Comparison of ENCODE assay signal across 9 cellular contexts in genomic region chr10:21292763-21293517, GRCh38.
DNase-seq lines count a peak whose midpoint lies in the region; ATAC-seq and TF ChIP-seq lines count a peak whose summit lies in the region.
"Had no signal": no experiment of that assay in that cellular context is flagged by ENCODE, and none has a peak within 500 bp of the region (broad histone marks: within the 10 kb centered on the region; RNA-seq: fewer than 3 reads in every experiment).

No MANE protein-coding gene starts in this region.

- no peaks in the 10 kb centered on the region for H3K36me3 ChIP-seq in kidney epithelial cell (ENCODE audit: control insufficient read depth, insufficient read depth, low read length)

- H3K36me3 Mint-ChIP-seq in activated T-cell treated with anti-CD3 and anti-CD28 coated beads, Interleukin-2, amount 50 U/mL, for 72 hours (ENCODE audit: insufficient read depth in 2 of 2), result no peaks in the 10 kb centered on the region
- H3K36me3 Mint-ChIP-seq in activated T-helper 2 cell treated with anti-CD3 and anti-CD28 coated beads, Interferon-gamma antibody, Interleukin-2, Interleukin-4, amounts not matched to agents 10 μg/mL and 5 μg/mL and 100 μg/mL, durations not matched to agents 14 hours and 24 hours and 36 hours (ENCODE audit: low read depth), result no peaks in the 10 kb centered on the region
- H3K36me3 Mint-ChIP-seq in activated CD4-positive, alpha-beta T cell treated with anti-CD3 and anti-CD28 coated beads, Interleukin-2, amount 10 ng/mL, durations not matched to agents 7 days and 5 days (ENCODE audit: low read depth), result no peaks in the 10 kb centered on the region
- H3K36me3 Mint-ChIP-seq in effector memory CD8-positive, alpha-beta T cell (ENCODE audit: insufficient read depth), result no peaks in the 10 kb centered on the region

- intact Hi-C loops in activated T-helper 2 cell treated with anti-CD3 and anti-CD28 coated beads, Interferon-gamma antibody, Interleukin-2, Interleukin-4, amounts not matched to agents 10 μg/mL and 5 μg/mL and 100 μg/mL, durations not matched to agents 14 hours and 24 hours and 36 hours (cut with micrococcal nuclease), result no loop called here

- peak overlapping the region; percentile 30 to 32 for H3K4me3 Mint-ChIP-seq in activated T-cell treated with anti-CD3 and anti-CD28 coated beads, Interleukin-2, amount 50 U/mL, for 72 hours
- H3K4me3 Mint-ChIP-seq in activated T-helper 2 cell treated with anti-CD3 and anti-CD28 coated beads, Interferon-gamma antibody, Interleukin-2, Interleukin-4, amounts not matched to agents 10 μg/mL and 5 μg/mL and 100 μg/mL, durations not matched to agents 14 hours and 24 hours and 36 hours (ENCODE audit: low read depth), result no peak overlapping the region
- no peak overlapping the region for H3K4me3 Mint-ChIP-seq in activated CD4-positive, alpha-beta T cell treated with anti-CD3 and anti-CD28 coated beads, Interleukin-2, amount 10 ng/mL, durations not matched to agents 7 days and 5 days
- H3K4me3 Mint-ChIP-seq in effector memory CD8-positive, alpha-beta T cell, result no peak overlapping the region

- no peaks in the 10 kb centered on the region for H3K4me1 Mint-ChIP-seq in activated T-cell treated with anti-CD3 and anti-CD28 coated beads, Interleukin-2, amount 50 U/mL, for 72 hours (ENCODE audit: low read depth)
- no peaks in the 10 kb centered on the region for H3K4me1 Mint-ChIP-seq in activated T-helper 2 cell treated with anti-CD3 and anti-CD28 coated beads, Interferon-gamma antibody, Interleukin-2, Interleukin-4, amounts not matched to agents 10 μg/mL and 5 μg/mL and 100 μg/mL, durations not matched to agents 14 hours and 24 hours and 36 hours (ENCODE audit: low read depth)
- H3K4me1 Mint-ChIP-seq in activated CD4-positive, alpha-beta T cell treated with anti-CD3 and anti-CD28 coated beads, Interleukin-2, amount 10 ng/mL, durations not matched to agents 7 days and 5 days, result no peaks in the 10 kb centered on the region
- peaks cover 0 to 4% of the 10 kb centered on the region in 2 donors for H3K4me1 Mint-ChIP-seq in effector memory CD8-positive, alpha-beta T cell (ENCODE audit: low read depth in 2 of 2)

- TF ChIP-seq CTCF in cardiac fibroblast (IDR thresholded peaks at IDR 0.05; ENCODE audit: low read depth, low read length), result no peak
- TF ChIP-seq CTCF in kidney epithelial cell (IDR thresholded peaks at IDR 0.05; ENCODE audit: insufficient read depth, low read length, poor library complexity, severe bottlenecking), result no peak

- no peak overlapping the region for H3K27ac Mint-ChIP-seq in activated T-cell treated with anti-CD3 and anti-CD28 coated beads, Interleukin-2, amount 50 U/mL, for 72 hours
- no peak overlapping the region for H3K27ac Mint-ChIP-seq in activated T-helper 2 cell treated with anti-CD3 and anti-CD28 coated beads, Interferon-gamma antibody, Interleukin-2, Interleukin-4, amounts not matched to agents 10 μg/mL and 5 μg/mL and 100 μg/mL, durations not matched to agents 14 hours and 24 hours and 36 hours
- H3K27ac Mint-ChIP-seq in activated CD4-positive, alpha-beta T cell treated with anti-CD3 and anti-CD28 coated beads, Interleukin-2, amount 10 ng/mL, durations not matched to agents 7 days and 5 days, result no peak overlapping the region
- H3K27ac Mint-ChIP-seq in effector memory CD8-positive, alpha-beta T cell, result no peak overlapping the region

- CTCF ChIA-PET in activated CD4-positive, alpha-beta T cell treated with anti-CD3 and anti-CD28 coated beads, Interleukin-2, amount 10 ng/mL, durations not matched to agents 7 days and 5 days (lab: Charles Lee), result no interaction called here

- no peak for ATAC-seq in activated T-cell treated with anti-CD3 and anti-CD28 coated beads, Interleukin-2, amount 50 U/mL, for 72 hours (replicated peaks in 1 of 2)
- no peak for ATAC-seq in effector memory CD8-positive, alpha-beta T cell (replicated peaks)

- H3K27me3 ChIP-seq in kidney epithelial cell (ENCODE audit: control insufficient read depth, insufficient read depth, low read length), result no peaks in the 10 kb centered on the region

- H3K9me3 Mint-ChIP-seq in activated T-cell treated with anti-CD3 and anti-CD28 coated beads, Interleukin-2, amount 50 U/mL, for 72 hours, result no peaks in the 10 kb centered on the region
- H3K9me3 Mint-ChIP-seq in activated T-helper 2 cell treated with anti-CD3 and anti-CD28 coated beads, Interferon-gamma antibody, Interleukin-2, Interleukin-4, amounts not matched to agents 10 μg/mL and 5 μg/mL and 100 μg/mL, durations not matched to agents 14 hours and 24 hours and 36 hours, result no peaks in the 10 kb centered on the region
- H3K9me3 Mint-ChIP-seq in activated CD4-positive, alpha-beta T cell treated with anti-CD3 and anti-CD28 coated beads, Interleukin-2, amount 10 ng/mL, durations not matched to agents 7 days and 5 days, result no peaks in the 10 kb centered on the region
- H3K9me3 Mint-ChIP-seq in effector memory CD8-positive, alpha-beta T cell, result no peaks in the 10 kb centered on the region

- peaks cover 25% of the 10 kb centered on the region for H3K27me3 Mint-ChIP-seq in activated T-cell treated with anti-CD3 and anti-CD28 coated beads, Interleukin-2, amount 50 U/mL, for 72 hours (ENCODE audit: low read depth)
- H3K27me3 Mint-ChIP-seq in activated T-helper 2 cell treated with anti-CD3 and anti-CD28 coated beads, Interferon-gamma antibody, Interleukin-2, Interleukin-4, amounts not matched to agents 10 μg/mL and 5 μg/mL and 100 μg/mL, durations not matched to agents 14 hours and 24 hours and 36 hours (ENCODE audit: low read depth), result peaks cover 21% of the 10 kb centered on the region
- H3K27me3 Mint-ChIP-seq in activated CD4-positive, alpha-beta T cell treated with anti-CD3 and anti-CD28 coated beads, Interleukin-2, amount 10 ng/mL, durations not matched to agents 7 days and 5 days, result peaks cover 28% of the 10 kb centered on the region
- peaks cover 36 to 58% of the 10 kb centered on the region in 2 donors for H3K27me3 Mint-ChIP-seq in effector memory CD8-positive, alpha-beta T cell

- H3K4me3 ChIP-seq in cardiac fibroblast (replicated peaks in 1 of 2; ENCODE audit: low read depth in 2 of 2, low read length in 2 of 2), result peak overlapping the region; percentile 9 to 11
- H3K4me3 ChIP-seq in kidney epithelial cell (ENCODE audit: low read depth, low read length), result no peak overlapping the region

- no peak for DNase-seq in activated T-cell treated with anti-CD3 and anti-CD28 coated beads, Interleukin-2, amount 50 U/mL, for 72 hours
- no peak for DNase-seq in activated T-cell treated with anti-CD3 and anti-CD28 coated beads, Interleukin-2, amount 50 U/mL, for 48 hours
- DNase-seq in cardiac fibroblast (ENCODE audit: low read depth in 2 of 2), result peak; percentile 98 to 99
- DNase-seq in kidney epithelial cell (ENCODE audit: low read depth), result peak; percentile 96
- DNase-seq in superior temporal gyrus (ENCODE audit: extremely low spot score), result peak; percentile 62
- no peak for DNase-seq in activated T-helper 2 cell treated with anti-CD3 and anti-CD28 coated beads, Interferon-gamma antibody, Interleukin-2, Interleukin-4, amounts not matched to agents 10 μg/mL and 5 μg/mL and 100 μg/mL, durations not matched to agents 14 hours and 24 hours and 36 hours (ENCODE audit: low spot score)
- DNase-seq in activated CD4-positive, alpha-beta T cell treated with anti-CD3 and anti-CD28 coated beads, Interleukin-2, amount 10 ng/mL, durations not matched to agents 7 days and 5 days, result no peak
- DNase-seq in effector memory CD8-positive, alpha-beta T cell, result no peak
- DNase-seq: DND-41 had no signal

- POLR2A ChIA-PET in activated CD4-positive, alpha-beta T cell treated with anti-CD3 and anti-CD28 coated beads, Interleukin-2, amount 10 ng/mL, durations not matched to agents 7 days and 5 days (lab: Charles Lee), result no interaction called here

Comparison
In these comparisons a context has a peak if more than half of its experiments do, and no peak if none do; other contexts are left out.
1. DNase-seq: peak in cardiac fibroblast (2 of 2), kidney epithelial cell (single experiment) and superior temporal gyrus (single experiment); none in activated T-cell treated with anti-CD3 and anti-CD28 coated beads, Interleukin-2, amount 50 U/mL, for 72 hours (0 of 2), activated T-cell treated with anti-CD3 and anti-CD28 coated beads, Interleukin-2, amount 50 U/mL, for 48 hours (0 of 2), activated T-helper 2 cell treated with anti-CD3 and anti-CD28 coated beads, Interferon-gamma antibody, Interleukin-2, Interleukin-4, amounts not matched to agents 10 μg/mL and 5 μg/mL and 100 μg/mL, durations not matched to agents 14 hours and 24 hours and 36 hours (single experiment), activated CD4-positive, alpha-beta T cell treated with anti-CD3 and anti-CD28 coated beads, Interleukin-2, amount 10 ng/mL, durations not matched to agents 7 days and 5 days (single experiment) and effector memory CD8-positive, alpha-beta T cell (0 of 3).
2. H3K4me3 Mint-ChIP-seq: peak in activated T-cell treated with anti-CD3 and anti-CD28 coated beads, Interleukin-2, amount 50 U/mL, for 72 hours (2 of 2); none in activated T-helper 2 cell treated with anti-CD3 and anti-CD28 coated beads, Interferon-gamma antibody, Interleukin-2, Interleukin-4, amounts not matched to agents 10 μg/mL and 5 μg/mL and 100 μg/mL, durations not matched to agents 14 hours and 24 hours and 36 hours (single experiment), activated CD4-positive, alpha-beta T cell treated with anti-CD3 and anti-CD28 coated beads, Interleukin-2, amount 10 ng/mL, durations not matched to agents 7 days and 5 days (single experiment) and effector memory CD8-positive, alpha-beta T cell (0 of 2).